ENCODE assay signal across 9 cellular contexts in the genomic region with DNA sequence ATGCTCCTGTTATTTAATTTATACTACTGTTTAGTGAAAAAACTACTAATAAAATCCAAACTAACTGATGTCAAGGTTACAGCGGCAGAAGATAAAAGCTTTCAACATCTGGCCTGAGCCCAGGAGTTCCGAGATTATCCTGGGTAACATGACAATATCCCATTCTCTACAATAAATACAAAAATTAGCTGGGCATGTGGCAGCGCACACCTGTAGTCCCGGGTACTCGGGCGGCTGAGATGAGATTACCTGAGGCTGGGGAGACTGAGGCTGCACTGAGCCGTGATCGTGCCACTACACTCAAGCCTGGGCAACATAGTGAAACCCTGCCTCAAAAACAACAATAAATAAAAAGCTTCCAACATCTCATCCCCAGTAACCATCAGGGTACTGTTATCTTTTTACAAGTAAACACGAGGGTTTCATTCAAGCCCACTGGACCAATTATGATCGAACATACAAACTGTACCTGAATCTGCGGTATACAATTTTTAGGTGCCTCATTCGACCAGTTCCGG. TPM values are rescaled to one million over a fixed set of nuclear protein-coding genes. Genes with fewer than 3 reads are reported as not detected.
A peak's percentile ranks its signal among the peaks of the same experiment; 100 is the strongest.
DNase-seq lines count a peak whose midpoint lies in the region; TF ChIP-seq lines count a peak whose summit lies in the region.
"Had no signal": no experiment of that assay in that cellular context is flagged by ENCODE, and none has a peak within 500 bp of the region (broad histone marks: within the 10 kb centered on the region; RNA-seq: fewer than 3 reads in every experiment).

No MANE protein-coding gene starts in this region.

- H2AFZ ChIP-seq in Loucy (ENCODE audit: low read length) (no peak overlapping the region), neural cell (ENCODE audit: low read depth, low read length) (no peak overlapping the region)

- H3F3A ChIP-seq in Loucy (ENCODE audit: low read depth) (no peaks in the 10 kb centered on the region), neural cell (ENCODE audit: insufficient read depth, low read length, poor library complexity, severe bottlenecking) (no peaks in the 10 kb centered on the region)

- H3K9me3 ChIP-seq in BLaER1: no peaks in the 10 kb centered on the region
- H3K9me3 ChIP-seq in Loucy (ENCODE audit: insufficient read depth, low read depth, low read length): no peaks in the 10 kb centered on the region
- no peaks in the 10 kb centered on the region for H3K9me3 ChIP-seq in ectodermal cell (ENCODE audit: control insufficient read depth, low read length)
- no peaks in the 10 kb centered on the region for H3K9me3 ChIP-seq in neural cell (ENCODE audit: low read length)

- no peaks in the 10 kb centered on the region for H3K9me2 ChIP-seq in Loucy (replicated peaks; ENCODE audit: low read depth, low read length)
- no peaks in the 10 kb centered on the region for H3K9me2 ChIP-seq in neural cell (ENCODE audit: insufficient read depth, low read length)

- H3K36me3 ChIP-seq in BLaER1 (peaks cover 57% of the 10 kb centered on the region), Loucy (ENCODE audit: insufficient read depth, low read length) (peaks cover 53% of the 10 kb centered on the region), ectodermal cell (ENCODE audit: control insufficient read depth, insufficient read depth, low read length) (peaks cover 38% of the 10 kb centered on the region), neural cell (ENCODE audit: insufficient read depth, low read length) (peaks cover 6% of the 10 kb centered on the region)

- H4K20me1 ChIP-seq in BLaER1 (peaks cover 54% of the 10 kb centered on the region), Loucy (ENCODE audit: insufficient read depth, low read length, poor library complexity, severe bottlenecking) (peaks cover 60% of the 10 kb centered on the region), neural cell (ENCODE audit: insufficient read depth) (peaks cover 4% of the 10 kb centered on the region)

- no peak for TF ChIP-seq EP300 in neural cell (conservative IDR thresholded peaks at IDR 0.05; ENCODE audit: poor library complexity, severe bottlenecking)

- DNase-seq in ACHN (no peak), DMS 273 treated with DMSO at 0.1 percent for 48 hours (lab: John Stamatoyannopoulos, UW) (no peak), ureter (ENCODE audit: low spot score) (no peak)
- no peak for DNase-seq in stimulated activated naive CD4-positive, alpha-beta T cell treated with Interleukin-2 at 50 U/mL for 16 hours (lab: John Stamatoyannopoulos, UW)
- DNase-seq: SHP77 treated with DMSO at 0.1 percent for 48 hours had no signal

- H3K27me3 ChIP-seq in BLaER1: no peaks in the 10 kb centered on the region
- peaks cover 11% of the 10 kb centered on the region for H3K27me3 ChIP-seq in Loucy (ENCODE audit: insufficient read depth, low read length, poor library complexity, severe bottlenecking)
- no peaks in the 10 kb centered on the region for H3K27me3 ChIP-seq in ectodermal cell (ENCODE audit: control insufficient read depth, insufficient read depth, low read length, poor library complexity, severe bottlenecking)
- no peaks in the 10 kb centered on the region for H3K27me3 ChIP-seq in neural cell (ENCODE audit: insufficient read depth, low read depth, low read length)

- 35 to 40% methylated on average over 13 of the region's 13 CpGs for WGBS in ectodermal cell, 2 experiments

- H3K79me2 ChIP-seq in Loucy (ENCODE audit: insufficient read depth, low read length) (peaks cover 67% of the 10 kb centered on the region), neural cell (replicated peaks; ENCODE audit: insufficient read depth, low read length) (peaks cover 24% of the 10 kb centered on the region)

- H3K4me1 ChIP-seq in BLaER1: peaks cover 32% of the 10 kb centered on the region
- peaks cover 43% of the 10 kb centered on the region for H3K4me1 ChIP-seq in Loucy (ENCODE audit: insufficient read depth, low read length, poor library complexity, severe bottlenecking)
- peaks cover 3% of the 10 kb centered on the region for H3K4me1 ChIP-seq in ectodermal cell (ENCODE audit: control insufficient read depth, insufficient read depth, low read length)

- no peak for TF ChIP-seq CTCF in Loucy (conservative IDR thresholded peaks at IDR 0.05; ENCODE audit: low read length)
- TF ChIP-seq CTCF in neural cell (IDR thresholded peaks at IDR 0.05; ENCODE audit: poor library complexity, severe bottlenecking): no peak

- in situ Hi-C loops in ACHN (cut with HindIII; ENCODE audit: low pct_ligation_motif_present, low pct_unique_long_range_greater_than_20kb, low sequenced_read_pairs): no loop called here

- H3K9ac ChIP-seq in BLaER1 (peak overlapping the region; percentile 99), Loucy (ENCODE audit: low read depth, low read length, poor library complexity, severe bottlenecking) (peak overlapping the region; percentile 97), neural cell (ENCODE audit: low read length) (peak overlapping the region; percentile 91)

- no peak for TF ChIP-seq RAD21 in neural cell (conservative IDR thresholded peaks at IDR 0.05)

- H3K4me2 ChIP-seq in BLaER1: peak overlapping the region; percentile 93
- H3K4me2 ChIP-seq in Loucy (ENCODE audit: low read depth, low read length, poor library complexity, severe bottlenecking): peak overlapping the region; percentile 98
- H3K4me2 ChIP-seq in neural cell (ENCODE audit: low read length): peak overlapping the region; percentile 94

- H3K27ac ChIP-seq in BLaER1: peak overlapping the region; percentile 99
- no peak overlapping the region for H3K27ac ChIP-seq in ectodermal cell (ENCODE audit: insufficient read depth, low read depth, low read length, poor library complexity, severe bottlenecking)
- H3K27ac ChIP-seq in neural cell (ENCODE audit: low read length): no peak overlapping the region

- peak overlapping the region; percentile 96 for H3K4me3 ChIP-seq in BLaER1
- peak overlapping the region; percentile 92 for H3K4me3 ChIP-seq in Loucy (ENCODE audit: low read length, poor library complexity, severe bottlenecking)
- H3K4me3 ChIP-seq in ectodermal cell (ENCODE audit: insufficient read depth, low read depth, low read length): peak overlapping the region; percentile 94
- peak overlapping the region; percentile 90 for H3K4me3 ChIP-seq in neural cell (ENCODE audit: low read length)

TF ChIP-seq in neural cell, 6 proteins besides CTCF, POLR2A, EP300 and RAD21:
- TF ChIP-seq EZH2 (IDR thresholded peaks at IDR 0.05; ENCODE audit: borderline replicate concordance, insufficient read depth, low read length, poor library complexity, severe bottlenecking): no peak
- TF ChIP-seq POLR2AphosphoS5 (IDR thresholded peaks at IDR 0.05): peak; percentile 14

RNA-seq across cellular contexts. Expression of gene RPL37, which starts 1.3 kb away (rescaled TPM):
- polyA plus RNA-seq in ectodermal cell (2013, experiment 1 of 4): 1,931 TPM
- 2,343 TPM for polyA plus RNA-seq in ectodermal cell (2013, experiment 2 of 4)
- polyA plus RNA-seq in ectodermal cell (2013, experiment 3 of 4): 3,155 TPM
- 3,307 TPM for polyA plus RNA-seq in ectodermal cell (2013, experiment 4 of 4)
- 107 and 110 TPM in 2 replicates for polyA plus RNA-seq in neural cell
- polyA minus RNA-seq in neural cell: 111 and 115 TPM in 2 replicates
- total RNA-seq in ureter: 1,647 TPM

RNA-seq across cellular contexts. Expression of gene CARD6, which starts 7.4 kb away (rescaled TPM):
- polyA plus RNA-seq in ectodermal cell (2013, experiment 1 of 4): not detected
- 0.04 TPM for polyA plus RNA-seq in ectodermal cell (2013, experiment 2 of 4)
- 0.11 TPM for polyA plus RNA-seq in ectodermal cell (2013, experiment 3 of 4)
- not detected for polyA plus RNA-seq in ectodermal cell (2013, experiment 4 of 4)
- 0.06 TPM in 1 of 2 replicates, not detected in the other for polyA plus RNA-seq in neural cell
- 0.12 TPM in 1 of 2 replicates, not detected in the other for polyA minus RNA-seq in neural cell
- total RNA-seq in ureter: 17.1 TPM

RNA-seq across cellular contexts. Expression of gene PRKAA1, which starts 35.6 kb away (rescaled TPM):
- 29.9 TPM for polyA plus RNA-seq in ectodermal cell (2013, experiment 1 of 4)
- 33.4 TPM for polyA plus RNA-seq in ectodermal cell (2013, experiment 2 of 4)
- 21.7 TPM for polyA plus RNA-seq in ectodermal cell (2013, experiment 3 of 4)
- 27.5 TPM for polyA plus RNA-seq in ectodermal cell (2013, experiment 4 of 4)
- polyA plus RNA-seq in neural cell: 58.0 and 66.9 TPM in 2 replicates
- 96.9 and 100 TPM in 2 replicates for polyA minus RNA-seq in neural cell
- total RNA-seq in ureter: 114 TPM
